Comparison of ENCODE assay signal across 7 cellular contexts in the genomic region with DNA sequence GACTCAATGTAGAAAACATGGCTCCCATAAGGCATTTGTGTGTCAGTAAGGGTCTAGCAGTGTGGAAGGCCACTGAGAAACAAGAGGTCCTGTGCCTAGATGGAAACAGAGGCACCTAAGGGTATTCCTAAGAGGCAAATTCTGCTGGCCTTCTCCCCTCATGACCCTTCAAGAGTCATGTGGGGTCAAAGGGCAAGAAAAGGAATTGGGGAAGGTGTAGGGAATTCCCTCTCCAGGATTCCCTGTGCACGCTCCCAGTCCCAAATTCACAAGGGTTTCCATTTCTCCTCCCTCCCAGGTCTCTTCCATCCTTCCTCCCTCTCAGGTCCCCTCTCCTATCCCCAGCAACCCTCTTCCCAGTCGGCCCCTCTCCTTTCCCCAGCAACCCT. TPM values are rescaled to one million over a fixed set of nuclear protein-coding genes. Genes with fewer than 3 reads are reported as not detected.
DNase-seq lines count a peak whose midpoint lies in the region; ATAC-seq, FAIRE-seq and TF ChIP-seq lines count a peak whose summit lies in the region.

No MANE protein-coding gene starts in this region.

- no TSS peak for BruUV-seq in IMR-90 (replicated peaks; lab: Mats Ljungman, UMichigan)

- FAIRE-seq in keratinocyte (lab: Jason Lieb, UNC), result no peak

- in situ Hi-C loops in IMR-90 (cut with MboI; ENCODE audit: low sequenced_read_pairs), result loop anchor here (10.0 to 25.0 kb wide), 2 partner anchors 201 to 787 kb away; a partner anchor contains a TSS

- intact Hi-C loops in IMR-90 (cut with micrococcal nuclease), result loop anchor here (5.0 kb wide), 1 partner anchor 58 kb away; no protein-coding TSS in a partner anchor

- H3K14ac ChIP-seq in IMR-90 (replicated peaks; ENCODE audit: low read depth, low read length), result peak overlapping the region; percentile 87

- no CpG with 5 or more reads among the region's 2 CpGs for WGBS in IMR-90 (ENCODE audit: extremely low coverage in 2 of 2, insufficient read length in 1 of 2), 2 experiments

- DNase-seq in IMR-90, result no peak
- no peak for DNase-seq in activated naive CD8-positive, alpha-beta T cell treated with anti-CD3 and anti-CD28 coated beads for 36 hours
- DNase-seq in keratinocyte (ENCODE audit: low read depth, low spot score), result no peak
- no peak for DNase-seq in DMS153 (lab: John Stamatoyannopoulos, UW)
- DNase-seq in stimulated activated CD4-positive, alpha-beta T cell treated with anti-CD3 and anti-CD28 coated beads, Interleukin-15, amount 100 ng/mL, for 24 hours, result no peak

- no peak for TF ChIP-seq POLR2A in IMR-90 (IDR thresholded peaks at IDR 0.05; ENCODE audit: low read depth, low read length)

- H3K36me3 Mint-ChIP-seq in activated naive CD8-positive, alpha-beta T cell treated with anti-CD3 and anti-CD28 coated beads for 36 hours, result peaks cover 15% of the 10 kb centered on the region

- peak overlapping the region; percentile 82; the same call in 1 of the 2 replicates for H4K91ac ChIP-seq in IMR-90 (ENCODE audit: insufficient read depth, low read depth, low read length)

- H2BK5ac ChIP-seq in IMR-90 (ENCODE audit: low read depth, low read length, poor library complexity, severe bottlenecking), result peak overlapping the region; percentile 82

- ATAC-seq in IMR-90 (ENCODE audit: low read depth), result no peak
- ATAC-seq in HG03196 (IDR thresholded peaks at IDR 0.05; ENCODE audit: unreplicated experiment), result no peak

- no peak overlapping the region for H2BK120ac ChIP-seq in IMR-90 (ENCODE audit: low read depth, low read length)

- H3K9me1 ChIP-seq in IMR-90 (ENCODE audit: insufficient read depth, low read length) (peaks cover 30% of the 10 kb centered on the region), keratinocyte (ENCODE audit: control insufficient read depth, extremely low read depth, insufficient read depth, low read length) (no peaks in the 10 kb centered on the region)

- H3K9me3 Mint-ChIP-seq in activated naive CD8-positive, alpha-beta T cell treated with anti-CD3 and anti-CD28 coated beads for 36 hours, result no peaks in the 10 kb centered on the region

- H4K5ac ChIP-seq in IMR-90 (ENCODE audit: low read depth, low read length), result no peak overlapping the region

- peak overlapping the region; percentile 70 for H3K27ac Mint-ChIP-seq in activated naive CD8-positive, alpha-beta T cell treated with anti-CD3 and anti-CD28 coated beads for 36 hours

- H3K4me1 Mint-ChIP-seq in activated naive CD8-positive, alpha-beta T cell treated with anti-CD3 and anti-CD28 coated beads for 36 hours, result peaks cover 53% of the 10 kb centered on the region

- H3K36me3 ChIP-seq in IMR-90 (ENCODE audit: control insufficient read depth, insufficient read depth, low read length) (peaks cover 14% of the 10 kb centered on the region), keratinocyte (ENCODE audit: control insufficient read depth in 2 of 2, extremely low read depth in 1 of 2, insufficient read depth in 2 of 2, low read length in 2 of 2) (peaks cover 3 to 9% of the 10 kb centered on the region in 2 experiments), stomach smooth muscle (ENCODE audit: control insufficient read depth in 2 of 2, insufficient read depth in 2 of 2, low read length in 2 of 2) (peaks cover 8 to 12% of the 10 kb centered on the region in 2 donors)

- H3K79me2 ChIP-seq in keratinocyte (ENCODE audit: control insufficient read depth, insufficient read depth, low read length), result peaks cover 30% of the 10 kb centered on the region

- peak overlapping the region; percentile 97 for H2AK5ac ChIP-seq in IMR-90 (ENCODE audit: low read depth, low read length)

- H3K27ac ChIP-seq in IMR-90 (ENCODE audit: insufficient read depth, low read length) (peak overlapping the region; percentile 96), keratinocyte (ENCODE audit: control insufficient read depth, insufficient read depth, low read length) (peak overlapping the region; percentile 51), stomach smooth muscle (ENCODE audit: low read length) (peak overlapping the region; percentile 93)

- peak overlapping the region; percentile 98 for H3K4me2 ChIP-seq in IMR-90 (ENCODE audit: low read depth, low read length)
- peak overlapping the region; percentile 96 for H3K4me2 ChIP-seq in keratinocyte (ENCODE audit: control insufficient read depth, extremely low read depth, insufficient read depth, low read depth, low read length)

- peak overlapping the region; percentile 94 for H3K4me3 Mint-ChIP-seq in activated naive CD8-positive, alpha-beta T cell treated with anti-CD3 and anti-CD28 coated beads for 36 hours

- H3K4me3 ChIP-seq in IMR-90 (ENCODE audit: insufficient read depth, low read depth, low read length) (peak overlapping the region; percentile 76), keratinocyte (ENCODE audit: control insufficient read depth in 2 of 3, extremely low read depth in 1 of 3, insufficient read depth in 2 of 3, low read depth in 1 of 3, low read length in 3 of 3) (peak overlapping the region; percentile 76 to 87 (median 86)), stomach smooth muscle (ENCODE audit: low read length in 2 of 2) (peak overlapping the region; percentile 70 to 98)

- TF ChIP-seq CTCF in IMR-90 (conservative IDR thresholded peaks at IDR 0.05; ENCODE audit: low read depth, low read length) (no peak), keratinocyte (optimal IDR thresholded peaks at IDR 0.05 in 1 of 3, IDR thresholded peaks at IDR 0.05 in 1 of 3, conservative IDR thresholded peaks at IDR 0.05 in 1 of 3; ENCODE audit: extremely low read depth in 1 of 3, insufficient read depth in 2 of 3, low read length in 3 of 3) (no peak)

- peak overlapping the region; percentile 47 to 76; a peak in 2 of 4 replicates for H4K8ac ChIP-seq in IMR-90 (ENCODE audit: low read depth in 2 of 2, low read length in 2 of 2)

- H2AK9ac ChIP-seq in IMR-90 (replicated peaks; ENCODE audit: low read depth, low read length, poor library complexity), result peak overlapping the region; percentile 99

- H3K4me1 ChIP-seq in IMR-90 (ENCODE audit: control insufficient read depth, insufficient read depth, low read length), result peaks cover 7% of the 10 kb centered on the region
- peaks cover 48% of the 10 kb centered on the region for H3K4me1 ChIP-seq in keratinocyte (ENCODE audit: control insufficient read depth, extremely low read depth, insufficient read depth, low read length)
- peaks cover 52% of the 10 kb centered on the region for H3K4me1 ChIP-seq in stomach smooth muscle (ENCODE audit: control insufficient read depth, insufficient read depth, low read length)

- no peak for TF ChIP-seq RAD21 in IMR-90 (IDR thresholded peaks at IDR 0.05; ENCODE audit: low read length)

- H2BK20ac ChIP-seq in IMR-90 (ENCODE audit: low read depth, low read length), result no peak overlapping the region

- H2AFZ ChIP-seq in IMR-90 (replicated peaks; ENCODE audit: low read length, poor library complexity), result peak overlapping the region; percentile 93
- no peak overlapping the region for H2AFZ ChIP-seq in keratinocyte (ENCODE audit: control insufficient read depth, low read length)

- no peak overlapping the region; the same call in 1 of the 2 replicates for H3K18ac ChIP-seq in IMR-90 (ENCODE audit: low read depth, low read length)

- H3K9ac ChIP-seq in IMR-90 (ENCODE audit: low read depth, low read length) (peak overlapping the region; percentile 95), keratinocyte (ENCODE audit: control insufficient read depth, extremely low read depth, insufficient read depth, low read length) (peak overlapping the region; percentile 90), stomach smooth muscle (ENCODE audit: low read length in 2 of 2) (peak overlapping the region; percentile 85 to 94)

- H3K27me3 Mint-ChIP-seq in activated naive CD8-positive, alpha-beta T cell treated with anti-CD3 and anti-CD28 coated beads for 36 hours, result no peaks in the 10 kb centered on the region

- H3K23ac ChIP-seq in IMR-90 (ENCODE audit: low read depth, low read length), result peak overlapping the region; percentile 92

- dilution Hi-C loops in IMR-90 (cut with HindIII; ENCODE audit: low sequenced_read_pairs, unreplicated experiment), result no loop called here
- dilution Hi-C loops in keratinocyte (cut with MboI; ENCODE audit: extremely low pct_ligation_motif_present, low sequenced_read_pairs), result no loop called here

- peaks cover 35 to 71% of the 10 kb centered on the region in 2 experiments for H3K79me1 ChIP-seq in IMR-90 (ENCODE audit: low read depth in 1 of 2, low read length in 2 of 2)

- H3K4ac ChIP-seq in IMR-90 (ENCODE audit: low read depth, low read length), result peak overlapping the region; percentile 96

- POLR2A ChIA-PET in IMR-90 (lab: Charles Lee; ENCODE audit: unreplicated experiment), result no interaction called here

- H3K27me3 ChIP-seq in IMR-90 (ENCODE audit: control insufficient read depth, insufficient read depth, low read length) (no peaks in the 10 kb centered on the region), keratinocyte (ENCODE audit: control insufficient read depth, extremely low read depth, insufficient read depth, low read length) (no peaks in the 10 kb centered on the region), stomach smooth muscle (ENCODE audit: control insufficient read depth in 1 of 2, insufficient read depth in 2 of 2, low read length in 2 of 2) (no peaks in the 10 kb centered on the region)

- H2BK15ac ChIP-seq in IMR-90 (ENCODE audit: low read depth, low read length), result no peak overlapping the region

- CTCF ChIA-PET in IMR-90 (lab: Yijun Ruan, JAX), result no interaction called here

- peak overlapping the region; percentile 77; the same call in 1 of the 2 replicates for H3K56ac ChIP-seq in IMR-90 (ENCODE audit: extremely low read depth, insufficient read depth, low read length)

- H4K20me1 ChIP-seq in IMR-90 (ENCODE audit: insufficient read depth, low read length), result peaks cover 3% of the 10 kb centered on the region; the same call in 1 of the 2 replicates
- no peaks in the 10 kb centered on the region for H4K20me1 ChIP-seq in keratinocyte (ENCODE audit: control insufficient read depth, extremely low read depth, insufficient read depth, low read length)

- H3K9me3 ChIP-seq in IMR-90 (ENCODE audit: control insufficient read depth, insufficient read depth, low read length), result no peaks in the 10 kb centered on the region
- no peaks in the 10 kb centered on the region for H3K9me3 ChIP-seq in keratinocyte (ENCODE audit: control insufficient read depth, low read depth, low read length)
- H3K9me3 ChIP-seq in stomach smooth muscle (ENCODE audit: control insufficient read depth in 2 of 2, low read length in 2 of 2), result no peaks in the 10 kb centered on the region

RNA-seq across cellular contexts. Expression of a gene that starts 0.6 kb away (rescaled TPM):
- total RNA-seq in IMR-90 (2012; rRNA removed), result 27.2 TPM in 2 replicates
- polyA plus RNA-seq in IMR-90 (2012; rRNA removed), result 116 and 126 TPM in 2 replicates
- 104 and 146 TPM in 2 replicates for polyA plus RNA-seq in IMR-90 (2012; cell fraction: cytosol; rRNA removed)
- polyA plus RNA-seq in IMR-90 (2012; cell fraction: nucleus; rRNA removed; ENCODE audit: low replicate concordance), result 76.1 and 123 TPM in 2 replicates
- total RNA-seq in activated naive CD8-positive, alpha-beta T cell treated with anti-CD3 and anti-CD28 coated beads for 36 hours, result 10 to 100 TPM; 30.8 to 33.6 TPM
- polyA plus RNA-seq in keratinocyte, result 46.4 to 85.1 TPM (median 54.7 TPM) in 3 replicates
- polyA plus RNA-seq in keratinocyte (2011; ENCODE audit: low read depth), result 2.9 TPM
- polyA plus RNA-seq in keratinocyte (2011; cell fraction: cytosol; rRNA removed), result 85.0 and 105 TPM in 2 replicates
- 54.6 and 68.9 TPM in 2 replicates for polyA plus RNA-seq in keratinocyte (2011; cell fraction: nucleus; rRNA removed)
- polyA plus RNA-seq in keratinocyte (2012; ENCODE audit: low replicate concordance), result 32.3 and 71.2 TPM in 2 replicates
- polyA minus RNA-seq in keratinocyte, result 94.8 to 190 TPM (median 128 TPM) in 3 replicates
- 142 TPM for polyA minus RNA-seq in keratinocyte (2011; cell fraction: cytosol; rRNA and poly(A)+ RNA removed)
- 26.9 and 27.6 TPM in 2 replicates for polyA minus RNA-seq in keratinocyte (2011; cell fraction: nucleus; rRNA and poly(A)+ RNA removed)

RNA-seq across cellular contexts. Expression of a gene that starts 2.9 kb away (rescaled TPM):
- total RNA-seq in IMR-90 (2012; rRNA removed), result 18.8 and 28.1 TPM in 2 replicates
- polyA plus RNA-seq in IMR-90 (2012; rRNA removed) (34.1 and 41.4 TPM in 2 replicates), keratinocyte (29.6 to 43.2 TPM (median 33.2 TPM) in 3 replicates)
- polyA plus RNA-seq in IMR-90 (2012; cell fraction: cytosol; rRNA removed), result 33.4 and 41.0 TPM in 2 replicates
- 16.1 and 29.7 TPM in 2 replicates for polyA plus RNA-seq in IMR-90 (2012; cell fraction: nucleus; rRNA removed; ENCODE audit: low replicate concordance)
- total RNA-seq in activated naive CD8-positive, alpha-beta T cell treated with anti-CD3 and anti-CD28 coated beads for 36 hours, result 10 to 100 TPM; 58.3 to 58.6 TPM
- polyA plus RNA-seq in keratinocyte (2011; ENCODE audit: low read depth), result 2.9 TPM
- polyA plus RNA-seq in keratinocyte (2011; cell fraction: cytosol; rRNA removed), result 36.8 and 37.5 TPM in 2 replicates
- polyA plus RNA-seq in keratinocyte (2011; cell fraction: nucleus; rRNA removed), result 15.3 and 17.9 TPM in 2 replicates
- 35.1 and 39.4 TPM in 2 replicates for polyA plus RNA-seq in keratinocyte (2012; ENCODE audit: low replicate concordance)
- polyA minus RNA-seq in keratinocyte, result 15.1 to 20.0 TPM (median 16.7 TPM) in 3 replicates
- polyA minus RNA-seq in keratinocyte (2011; cell fraction: cytosol; rRNA and poly(A)+ RNA removed), result 15.0 TPM
- polyA minus RNA-seq in keratinocyte (2011; cell fraction: nucleus; rRNA and poly(A)+ RNA removed), result 4.0 and 7.0 TPM in 2 replicates

RNA-seq across cellular contexts. Expression of a gene that starts 8.7 kb away (rescaled TPM):
- 0.18 and 0.28 TPM in 2 replicates for total RNA-seq in IMR-90 (2012; rRNA removed)
- polyA plus RNA-seq in IMR-90 (2012; rRNA removed), result 4.2 and 4.9 TPM in 2 replicates
- polyA plus RNA-seq in IMR-90 (2012; cell fraction: cytosol; rRNA removed), result 1.1 and 2.2 TPM in 2 replicates
- 30.4 and 52.1 TPM in 2 replicates for polyA plus RNA-seq in IMR-90 (2012; cell fraction: nucleus; rRNA removed; ENCODE audit: low replicate concordance)
- 10 to 100 TPM in 1 of 2 experiments, 1 to 10 TPM in 1; 9.6 to 11.5 TPM for total RNA-seq in activated naive CD8-positive, alpha-beta T cell treated with anti-CD3 and anti-CD28 coated beads for 36 hours
- polyA plus RNA-seq in keratinocyte, result 2.0 to 2.4 TPM (median 2.4 TPM) in 3 replicates
- polyA plus RNA-seq in keratinocyte (2011; ENCODE audit: low read depth), result 4.5 TPM
- 0.70 and 0.80 TPM in 2 replicates for polyA plus RNA-seq in keratinocyte (2011; cell fraction: cytosol; rRNA removed)
- 7.7 and 8.1 TPM in 2 replicates for polyA plus RNA-seq in keratinocyte (2011; cell fraction: nucleus; rRNA removed)
- 2.3 and 4.0 TPM in 2 replicates for polyA plus RNA-seq in keratinocyte (2012; ENCODE audit: low replicate concordance)
- 0.33 to 1.3 TPM (median 0.56 TPM) in 3 replicates for polyA minus RNA-seq in keratinocyte
- polyA minus RNA-seq in keratinocyte (2011; cell fraction: cytosol; rRNA and poly(A)+ RNA removed), result not detected
- polyA minus RNA-seq in keratinocyte (2011; cell fraction: nucleus; rRNA and poly(A)+ RNA removed), result 0.63 and 0.85 TPM in 2 replicates

RNA-seq across cellular contexts. Expression of a gene that starts 10.9 kb away (rescaled TPM):
- 0.18 and 0.28 TPM in 2 replicates for total RNA-seq in IMR-90 (2012; rRNA removed)
- polyA plus RNA-seq in IMR-90 (2012; rRNA removed) (4.7 and 5.7 TPM in 2 replicates), keratinocyte (1.7 to 4.2 TPM (median 3.7 TPM) in 3 replicates)
- polyA plus RNA-seq in IMR-90 (2012; cell fraction: cytosol; rRNA removed), result 0.71 and 1.8 TPM in 2 replicates
- 69.1 and 72.4 TPM in 2 replicates for polyA plus RNA-seq in IMR-90 (2012; cell fraction: nucleus; rRNA removed; ENCODE audit: low replicate concordance)
- 10 to 100 TPM; 12.8 to 14.0 TPM for total RNA-seq in activated naive CD8-positive, alpha-beta T cell treated with anti-CD3 and anti-CD28 coated beads for 36 hours
- 6.6 TPM for polyA plus RNA-seq in keratinocyte (2011; ENCODE audit: low read depth)
- polyA plus RNA-seq in keratinocyte (2011; cell fraction: cytosol; rRNA removed), result 0.30 and 1.0 TPM in 2 replicates
- polyA plus RNA-seq in keratinocyte (2011; cell fraction: nucleus; rRNA removed), result 13.1 and 13.7 TPM in 2 replicates
- polyA plus RNA-seq in keratinocyte (2012; ENCODE audit: low replicate concordance), result 2.5 and 14.1 TPM in 2 replicates
- 0.79 to 1.1 TPM in 2 of 3 replicates, not detected in the other for polyA minus RNA-seq in keratinocyte
- polyA minus RNA-seq in keratinocyte (2011; cell fraction: cytosol; rRNA and poly(A)+ RNA removed), result not detected
- polyA minus RNA-seq in keratinocyte (2011; cell fraction: nucleus; rRNA and poly(A)+ RNA removed), result 1.4 and 4.2 TPM in 2 replicates

RNA-seq across cellular contexts. Expression of a gene that starts 14.7 kb away (rescaled TPM):
- total RNA-seq in IMR-90 (2012; rRNA removed), result 13.9 and 17.7 TPM in 2 replicates
- polyA plus RNA-seq in IMR-90 (2012; rRNA removed) (56.8 and 58.0 TPM in 2 replicates), keratinocyte (43.5 to 54.9 TPM (median 44.0 TPM) in 3 replicates)
- 28.8 and 42.1 TPM in 2 replicates for polyA plus RNA-seq in IMR-90 (2012; cell fraction: cytosol; rRNA removed)
- polyA plus RNA-seq in IMR-90 (2012; cell fraction: nucleus; rRNA removed; ENCODE audit: low replicate concordance), result 262 and 270 TPM in 2 replicates
- 10 to 100 TPM; 56.4 to 56.9 TPM for total RNA-seq in activated naive CD8-positive, alpha-beta T cell treated with anti-CD3 and anti-CD28 coated beads for 36 hours
- 8.7 TPM for polyA plus RNA-seq in keratinocyte (2011; ENCODE audit: low read depth)
- polyA plus RNA-seq in keratinocyte (2011; cell fraction: cytosol; rRNA removed), result 28.3 and 36.2 TPM in 2 replicates
- polyA plus RNA-seq in keratinocyte (2011; cell fraction: nucleus; rRNA removed), result 89.5 and 101 TPM in 2 replicates
- 19.5 and 38.4 TPM in 2 replicates for polyA plus RNA-seq in keratinocyte (2012; ENCODE audit: low replicate concordance)
- 37.5 to 49.7 TPM (median 45.1 TPM) in 3 replicates for polyA minus RNA-seq in keratinocyte
- 30.5 TPM for polyA minus RNA-seq in keratinocyte (2011; cell fraction: cytosol; rRNA and poly(A)+ RNA removed)
- polyA minus RNA-seq in keratinocyte (2011; cell fraction: nucleus; rRNA and poly(A)+ RNA removed), result 16.9 and 22.4 TPM in 2 replicates
